Comparison of ENCODE assay signal across 36 cellular contexts in genomic region chr16:62277942-62278341, GRCh38.
"Had no signal": no experiment of that assay in that cellular context is flagged by ENCODE, and none has a peak within 500 bp of the region (broad histone marks: within the 10 kb centered on the region; RNA-seq: fewer than 3 reads in every experiment).

No MANE protein-coding gene starts in this region.

- H3K27me3 ChIP-seq: MG63 had no signal

- H3K4me3 ChIP-seq: MG63 had no signal

- H3K9me3 ChIP-seq: MG63 had no signal

- DNase-seq: Kasumi-1, MG63, MM.1S, MV-4-11, NCI-H1048, NCI-H1092, NCI-H1092 treated with DMSO at 0.1 percent for 48 hours, NCI-H1105, NCI-H1105 treated with DMSO at 0.1 percent for 48 hours, NCI-H1417, NCI-H1417 treated with DMSO at 0.1 percent for 48 hours, NCI-H1436, NCI-H1436 treated with DMSO at 0.1 percent for 48 hours, NCI-H146, NCI-H1694, NCI-H1694 treated with DMSO at 0.1 percent for 48 hours, NCI-H187, NCI-H187 treated with DMSO at 0.1 percent for 48 hours, NCI-H1930, NCI-H2029, NCI-H2029 treated with DMSO at 0.1 percent for 48 hours, NCI-H2081, NCI-H2081 treated with DMSO at 0.1 percent for 48 hours, NCI-H2107, NCI-H2171, NCI-H2171 treated with DMSO at 0.1 percent for 48 hours, NCI-H2227 treated with DMSO at 0.1 percent for 48 hours, NCI-H226, NCI-H345, NCI-H446, NCI-H446 treated with DMSO at 0.1 percent for 48 hours, NCI-H510A, NCI-H510A treated with DMSO at 0.1 percent for 48 hours, NCI-H524, NCI-H524 treated with DMSO at 0.1 percent for 48 hours, NCI-H526 had no signal

- H3K36me3 ChIP-seq: MG63 had no signal
